In genomic region chr14:50425105-50425504, GRCh38 we compare ENCODE assay signal across 22 cellular contexts.
"Had no signal": no experiment of that assay in that cellular context is flagged by ENCODE, and none has a peak within 500 bp of the region (broad histone marks: within the 10 kb centered on the region; RNA-seq: fewer than 3 reads in every experiment).

No MANE protein-coding gene starts in this region.

- H3K4me1 ChIP-seq: esophagus squamous epithelium, gastrocnemius medialis, heart right ventricle, left ventricle myocardium inferior, lower lobe of right lung had no signal

- H3K4me3 ChIP-seq: coronary artery, dorsolateral prefrontal cortex, esophagus squamous epithelium, gastrocnemius medialis, heart right ventricle, left ventricle myocardium inferior, lower lobe of right lung, mucosa of descending colon had no signal

- DNase-seq: dermis blood vessel endothelial cell; dorsolateral prefrontal cortex; effector CD8-positive, alpha-beta T cell; effector memory CD8-positive, alpha-beta T cell; endodermal cell; erythroblast; esophagus squamous epithelium; foreskin fibroblast; foreskin melanocyte; gastrocnemius medialis; glutamatergic neuron; head of caudate nucleus; heart right ventricle; hippocampal formation; left cardiac atrium; left ventricle myocardium inferior; lower lobe of right lung; mucosa of descending colon; naive B cell had no signal

- ATAC-seq: effector memory CD8-positive, alpha-beta T cell; esophagus mucosa; gastrocnemius medialis; heart right ventricle; left cardiac atrium; mucosa of descending colon had no signal

- H3K27me3 ChIP-seq: dorsolateral prefrontal cortex, esophagus squamous epithelium, gastrocnemius medialis, heart right ventricle had no signal

- H3K9me3 ChIP-seq: esophagus squamous epithelium, gastrocnemius medialis, heart right ventricle, left ventricle myocardium inferior, lower lobe of right lung, mucosa of descending colon had no signal

- H3K27ac ChIP-seq: coronary artery, epithelial cell of prostate, esophagus squamous epithelium, gastrocnemius medialis, heart right ventricle, left ventricle myocardium inferior, lower lobe of right lung had no signal
